Comparison of ENCODE assay signal across 8 cellular contexts in genomic region chr6:33392168-33392947, GRCh38. TPM values are rescaled to one million over a fixed set of nuclear protein-coding genes. Genes with fewer than 3 reads are reported as not detected.
A peak's percentile ranks its signal among the peaks of the same experiment; 100 is the strongest.
DNase-seq lines count a peak whose midpoint lies in the region; ATAC-seq and TF ChIP-seq lines count a peak whose summit lies in the region.

No MANE protein-coding gene starts in this region.

- H3K27ac ChIP-seq in tibial artery: peak overlapping the region; percentile 86 to 92

- H3K9me3 ChIP-seq in tibial artery: no peaks in the 10 kb centered on the region

- intact Hi-C loops in tibial artery (cut with DNase I; ENCODE audit: low total_unique reads): loop anchor here (10.0 kb wide), 1 partner anchor 62 kb away; the partner anchor contains the start of gene ZBTB9

- H3K36me3 Mint-ChIP-seq in activated naive CD4-positive, alpha-beta T cell treated with anti-CD3 and anti-CD28 coated beads, Interleukin-2, amount 50 U/mL, for 72 hours: peaks cover 20 to 28% of the 10 kb centered on the region in 2 donors

- DNase-seq in NCI-H2227 (lab: John Stamatoyannopoulos, UW; ENCODE audit: unreplicated experiment): peak; percentile 38
- DNase-seq in NCI-H2227 treated with DMSO at 0.1 percent for 48 hours (lab: John Stamatoyannopoulos, UW): no peak
- DNase-seq in HT-29 (ENCODE audit: low spot score): peak; percentile 40
- no peak for DNase-seq in activated naive CD4-positive, alpha-beta T cell treated with anti-CD3 and anti-CD28 coated beads, Interleukin-2, amount 50 U/mL, for 72 hours (ENCODE audit: low spot score in 2 of 2)
- peak; percentile 48 for DNase-seq in kidney tubule cell (ENCODE audit: low spot score)
- no peak for DNase-seq in tibial artery
- DNase-seq in kidney glomerular epithelial cell (lab: John Stamatoyannopoulos, UW): no peak

- peak overlapping the region; percentile 47 to 50 for H3K4me3 ChIP-seq in tibial artery

- peaks cover 0 to 12% (median 7%) of the 10 kb centered on the region in 4 donors for H3K4me1 ChIP-seq in tibial artery

- peak overlapping the region; percentile 95 to 99 for H3K27ac Mint-ChIP-seq in activated naive CD4-positive, alpha-beta T cell treated with anti-CD3 and anti-CD28 coated beads, Interleukin-2, amount 50 U/mL, for 72 hours

- H3K27me3 ChIP-seq in tibial artery: no peaks in the 10 kb centered on the region

- TF ChIP-seq CTCF in tibial artery (IDR thresholded peaks at IDR 0.05): no peak

- H3K36me3 ChIP-seq in tibial artery: no peaks in the 10 kb centered on the region

- ATAC-seq in activated naive CD4-positive, alpha-beta T cell treated with anti-CD3 and anti-CD28 coated beads, Interleukin-2, amount 50 U/mL, for 72 hours: peak; percentile 62 to 75
- ATAC-seq in GM18858 (IDR thresholded peaks at IDR 0.05; ENCODE audit: unreplicated experiment): no peak

- H3K9me3 Mint-ChIP-seq in activated naive CD4-positive, alpha-beta T cell treated with anti-CD3 and anti-CD28 coated beads, Interleukin-2, amount 50 U/mL, for 72 hours: no peaks in the 10 kb centered on the region

RNA-seq across cellular contexts. Expression of gene KIFC1, which starts 0.7 kb away (rescaled TPM):
- total RNA-seq in HT-29 (2014; rRNA removed; shearing (Covaris generic)): 64.8 and 67.5 TPM in 2 replicates
- 100 to 1,000 TPM; 103 to 170 TPM for total RNA-seq in activated naive CD4-positive, alpha-beta T cell treated with anti-CD3 and anti-CD28 coated beads, Interleukin-2, amount 50 U/mL, for 72 hours

RNA-seq across cellular contexts. Expression of gene PHF1, which starts 18.5 kb away (rescaled TPM):
- 30.8 and 35.5 TPM in 2 replicates for total RNA-seq in HT-29 (2014; rRNA removed; shearing (Covaris generic))
- 100 to 1,000 TPM in 1 of 2 donors, 10 to 100 TPM in 1; 27.5 to 156 TPM for total RNA-seq in activated naive CD4-positive, alpha-beta T cell treated with anti-CD3 and anti-CD28 coated beads, Interleukin-2, amount 50 U/mL, for 72 hours

RNA-seq across cellular contexts. Expression of gene CUTA, which starts 25.5 kb away (rescaled TPM):
- total RNA-seq in HT-29 (2014; rRNA removed; shearing (Covaris generic)): 300 and 321 TPM in 2 replicates
- total RNA-seq in activated naive CD4-positive, alpha-beta T cell treated with anti-CD3 and anti-CD28 coated beads, Interleukin-2, amount 50 U/mL, for 72 hours: 100 to 1,000 TPM; 186 to 334 TPM

RNA-seq across cellular contexts. Expression of gene SYNGAP1, which starts 27.5 kb away (rescaled TPM):
- total RNA-seq in HT-29 (2014; rRNA removed; shearing (Covaris generic)): 3.3 and 5.2 TPM in 2 replicates
- total RNA-seq in activated naive CD4-positive, alpha-beta T cell treated with anti-CD3 and anti-CD28 coated beads, Interleukin-2, amount 50 U/mL, for 72 hours: 10 to 100 TPM; 70.5 to 71.7 TPM

Comparison
In these comparisons a context has a peak if more than half of its experiments do, and no peak if none do; other contexts are left out.
1. DNase-seq: peak in NCI-H2227 (single experiment), HT-29 (single experiment) and kidney tubule cell (single experiment); none in NCI-H2227 treated with DMSO at 0.1 percent for 48 hours (single experiment), activated naive CD4-positive, alpha-beta T cell treated with anti-CD3 and anti-CD28 coated beads, Interleukin-2, amount 50 U/mL, for 72 hours (0 of 2), tibial artery (0 of 2) and kidney glomerular epithelial cell (single experiment).